In the genomic region with DNA sequence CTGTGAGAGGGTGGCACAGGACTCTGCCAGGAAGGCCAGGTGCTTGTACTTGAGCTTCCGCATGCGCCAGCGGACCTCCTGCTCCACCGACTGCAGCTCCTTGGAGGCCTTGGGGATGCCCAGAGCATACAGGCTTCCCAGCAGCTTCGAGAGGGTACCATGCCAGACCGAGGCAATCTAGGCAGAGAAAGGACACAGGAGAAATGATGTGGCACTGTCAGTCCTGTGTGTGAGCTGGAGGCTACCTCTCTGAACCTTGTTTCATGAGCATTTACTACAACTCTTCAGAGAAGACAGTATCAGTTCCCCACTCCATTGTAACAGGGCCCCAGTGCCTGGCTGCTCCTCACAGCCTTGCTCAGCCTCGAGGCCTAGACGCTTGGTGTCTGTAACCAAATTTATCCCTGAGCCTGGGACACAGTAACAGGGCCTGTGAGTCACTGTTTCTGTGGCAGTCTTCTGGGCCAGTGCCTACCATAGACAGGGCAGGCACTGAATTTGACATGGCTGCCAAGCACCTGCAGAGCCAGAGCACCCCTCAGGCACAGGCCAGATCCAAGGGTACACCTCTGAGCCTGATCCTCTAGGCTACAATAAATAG, we compare ENCODE assay signal across 31 cellular contexts. TPM values are rescaled to one million over a fixed set of nuclear protein-coding genes. Genes with fewer than 3 reads are reported as not detected.
DNase-seq lines count a peak whose midpoint lies in the region; ATAC-seq, FAIRE-seq and TF ChIP-seq lines count a peak whose summit lies in the region.
"Had no signal": no experiment of that assay in that cellular context is flagged by ENCODE, and none has a peak within 500 bp of the region (broad histone marks: within the 10 kb centered on the region; RNA-seq: fewer than 3 reads in every experiment).

No MANE protein-coding gene starts in this region.

- H3K4me1 Mint-ChIP-seq in activated CD4-positive, alpha-beta memory T cell treated with anti-CD3 and anti-CD28 coated beads for 36 hours (ENCODE audit: low read depth) = peaks cover 32% of the 10 kb centered on the region
- peaks cover 36% of the 10 kb centered on the region for H3K4me1 Mint-ChIP-seq in activated CD4-positive, alpha-beta memory T cell treated with anti-CD3 and anti-CD28 coated beads, Interleukin-2, amount 10 ng/mL, durations not matched to agents 7 days and 5 days
- peaks cover 41% of the 10 kb centered on the region for H3K4me1 Mint-ChIP-seq in CD4-positive, alpha-beta T cell (ENCODE audit: low read depth)

- POLR2A ChIA-PET in activated CD4-positive, alpha-beta memory T cell treated with anti-CD3 and anti-CD28 coated beads for 36 hours (lab: Charles Lee) = no interaction called here
- POLR2A ChIA-PET in activated CD4-positive, alpha-beta memory T cell treated with anti-CD3 and anti-CD28 coated beads, Interleukin-2, amount 10 ng/mL, durations not matched to agents 7 days and 5 days (lab: Charles Lee) = interaction anchor here (0.8 kb wide), 1 partner anchor 149 kb away, joined by 3 read pairs; no protein-coding TSS in a partner anchor
- POLR2A ChIA-PET in CD4-positive, alpha-beta T cell (lab: Charles Lee) = no interaction called here

- no peak for TF ChIP-seq CTCF in CD4-positive, alpha-beta T cell (IDR thresholded peaks at IDR 0.05)
- TF ChIP-seq CTCF in adrenal gland (IDR thresholded peaks at IDR 0.05) = no peak

- no peaks in the 10 kb centered on the region for H3K9me3 Mint-ChIP-seq in activated CD4-positive, alpha-beta memory T cell treated with anti-CD3 and anti-CD28 coated beads for 36 hours
- no peaks in the 10 kb centered on the region for H3K9me3 Mint-ChIP-seq in activated CD4-positive, alpha-beta memory T cell treated with anti-CD3 and anti-CD28 coated beads, Interleukin-2, amount 10 ng/mL, durations not matched to agents 7 days and 5 days
- H3K9me3 Mint-ChIP-seq in CD4-positive, alpha-beta T cell = no peaks in the 10 kb centered on the region
- H3K9me3 Mint-ChIP-seq: activated naive CD4-positive, alpha-beta T cell treated with anti-CD3 and anti-CD28 coated beads, Interleukin-2, amount 10 ng/mL, durations not matched to agents 7 days and 5 days; activated T-helper 1 cell treated with anti-CD3 and anti-CD28 coated beads, Interleukin-12 subunit alpha, Interleukin-12 subunit beta, Interleukin-2, Interleukin-4 antibody, amounts not matched to agents 30 ng/mL and 10 ng/mL and 1 ng/mL, durations not matched to agents 14 hours and 24 hours and 36 hours; effector memory CD8-positive, alpha-beta T cell; naive B cell; stimulated activated naive B cell treated with anti-CD40 and anti-IgM and Interleukin-4, amounts not matched to agents 10 μg/mL and 1 μg/mL and 100 μg/mL, for 72 hours had no signal

- peaks cover 0 to 83% of the 10 kb centered on the region in 2 donors for H3K36me3 ChIP-seq in adrenal gland (replicated peaks in 1 of 2)

- intact Hi-C loops in activated CD4-positive, alpha-beta memory T cell treated with anti-CD3 and anti-CD28 coated beads for 36 hours (cut with micrococcal nuclease) = no loop called here
- intact Hi-C loops in CD4-positive, alpha-beta T cell (cut with DNase I, micrococcal nuclease) = no loop called here
- intact Hi-C loops in adrenal gland (cut with DNase I) = no loop called here

- TF ChIP-seq POLR2A in adrenal gland (IDR thresholded peaks at IDR 0.05) (no peak), H54 (IDR thresholded peaks at IDR 0.05; ENCODE audit: low read depth, low read length) (no peak)

- DNase-seq in activated CD4-positive, alpha-beta memory T cell treated with anti-CD3 and anti-CD28 coated beads for 36 hours = peak; percentile 2
- DNase-seq in activated CD4-positive, alpha-beta memory T cell treated with anti-CD3 and anti-CD28 coated beads, Interleukin-2, amount 10 ng/mL, durations not matched to agents 7 days and 5 days = no peak
- no peak for DNase-seq in CD4-positive, alpha-beta T cell
- DNase-seq in adrenal gland = peak in 4 of 7 donors; percentile 23 to 36 (median 29)
- peak; percentile 70 for DNase-seq in myocyte (ENCODE audit: low read depth)
- DNase-seq in H54 (ENCODE audit: insufficient read length, low spot score) = no peak
- DNase-seq in NK-92 (lab: John Stamatoyannopoulos, UW; ENCODE audit: unreplicated experiment) = no peak
- DNase-seq in AG08396 (ENCODE audit: low spot score) = no peak
- DNase-seq: 8988T; activated naive CD4-positive, alpha-beta T cell treated with anti-CD3 and anti-CD28 coated beads, Interleukin-2, amount 10 ng/mL, durations not matched to agents 7 days and 5 days; Calu3; central memory CD4-positive, alpha-beta T cell; cortex of kidney; effector memory CD8-positive, alpha-beta T cell; glutamatergic neuron; left lung; naive B cell; NCI-H1048; NCI-H1694; right lobe of liver; stimulated activated naive B cell treated with anti-CD40 and anti-IgM and Interleukin-4, amounts not matched to agents 10 μg/mL and 1 μg/mL and 100 μg/mL, for 72 hours; T-helper 9 cell; testis had no signal

- H3K4me3 Mint-ChIP-seq in activated CD4-positive, alpha-beta memory T cell treated with anti-CD3 and anti-CD28 coated beads for 36 hours = no peak overlapping the region
- no peak overlapping the region for H3K4me3 Mint-ChIP-seq in activated CD4-positive, alpha-beta memory T cell treated with anti-CD3 and anti-CD28 coated beads, Interleukin-2, amount 10 ng/mL, durations not matched to agents 7 days and 5 days
- H3K4me3 Mint-ChIP-seq in CD4-positive, alpha-beta T cell = peak overlapping the region; percentile 25
- H3K4me3 Mint-ChIP-seq: activated naive CD4-positive, alpha-beta T cell treated with anti-CD3 and anti-CD28 coated beads, Interleukin-2, amount 10 ng/mL, durations not matched to agents 7 days and 5 days; activated T-helper 1 cell treated with anti-CD3 and anti-CD28 coated beads, Interleukin-12 subunit alpha, Interleukin-12 subunit beta, Interleukin-2, Interleukin-4 antibody, amounts not matched to agents 30 ng/mL and 10 ng/mL and 1 ng/mL, durations not matched to agents 14 hours and 24 hours and 36 hours; effector memory CD8-positive, alpha-beta T cell; stimulated activated naive B cell treated with anti-CD40 and anti-IgM and Interleukin-4, amounts not matched to agents 10 μg/mL and 1 μg/mL and 100 μg/mL, for 72 hours had no signal

- H3K27ac Mint-ChIP-seq in activated CD4-positive, alpha-beta memory T cell treated with anti-CD3 and anti-CD28 coated beads for 36 hours = no peak overlapping the region
- H3K27ac Mint-ChIP-seq in activated CD4-positive, alpha-beta memory T cell treated with anti-CD3 and anti-CD28 coated beads, Interleukin-2, amount 10 ng/mL, durations not matched to agents 7 days and 5 days = no peak overlapping the region
- peak overlapping the region; percentile 76 for H3K27ac Mint-ChIP-seq in CD4-positive, alpha-beta T cell
- H3K27ac Mint-ChIP-seq: activated naive CD4-positive, alpha-beta T cell treated with anti-CD3 and anti-CD28 coated beads, Interleukin-2, amount 10 ng/mL, durations not matched to agents 7 days and 5 days; activated T-helper 1 cell treated with anti-CD3 and anti-CD28 coated beads, Interleukin-12 subunit alpha, Interleukin-12 subunit beta, Interleukin-2, Interleukin-4 antibody, amounts not matched to agents 30 ng/mL and 10 ng/mL and 1 ng/mL, durations not matched to agents 14 hours and 24 hours and 36 hours; effector memory CD8-positive, alpha-beta T cell; stimulated activated naive B cell treated with anti-CD40 and anti-IgM and Interleukin-4, amounts not matched to agents 10 μg/mL and 1 μg/mL and 100 μg/mL, for 72 hours had no signal

- CTCF ChIA-PET in activated CD4-positive, alpha-beta memory T cell treated with anti-CD3 and anti-CD28 coated beads for 36 hours (lab: Charles Lee) = interaction anchor here (1.1 to 1.5 kb wide), 2 partner anchors 10 to 541 kb away, joined by 3 read pairs; no protein-coding TSS in a partner anchor
- CTCF ChIA-PET in activated CD4-positive, alpha-beta memory T cell treated with anti-CD3 and anti-CD28 coated beads, Interleukin-2, amount 10 ng/mL, durations not matched to agents 7 days and 5 days (lab: Charles Lee) = interaction anchor here (0.7 kb wide), 1 partner anchor 30 kb away, joined by 3 read pairs; no protein-coding TSS in a partner anchor
- CTCF ChIA-PET in CD4-positive, alpha-beta T cell (lab: Charles Lee) = no interaction called here

- ATAC-seq in CD4-positive, alpha-beta T cell (ENCODE audit: poor library complexity) = no peak
- ATAC-seq: effector memory CD8-positive, alpha-beta T cell; left lung; right lobe of liver; stimulated activated naive B cell treated with anti-CD40 and anti-IgM and Interleukin-4, amounts not matched to agents 10 μg/mL and 1 μg/mL and 100 μg/mL, for 72 hours had no signal

- H3K27ac ChIP-seq in CD4-positive, alpha-beta T cell (ENCODE audit: low read depth, low read length) = no peak overlapping the region
- H3K27ac ChIP-seq in adrenal gland = peak overlapping the region in 1 of 5 donors; percentile 1
- H3K27ac ChIP-seq: ascending aorta, C4-2B, left lung, neutrophil, right lobe of liver, SJSA1, testis had no signal

- H3K4me3 ChIP-seq in adrenal gland = no peak overlapping the region
- H3K4me3 ChIP-seq: ascending aorta, left lung, right lobe of liver, SJSA1, testis had no signal

- H3K4me1 ChIP-seq in adrenal gland (replicated peaks in 1 of 2) = peaks cover 7 to 18% of the 10 kb centered on the region in 2 donors

- H3K9me3 ChIP-seq in CD4-positive, alpha-beta T cell (ENCODE audit: control insufficient read depth, low read length) = no peaks in the 10 kb centered on the region
- no peaks in the 10 kb centered on the region for H3K9me3 ChIP-seq in adrenal gland (replicated peaks in 1 of 3)
- H3K9me3 ChIP-seq: ascending aorta, left lung, neutrophil, right lobe of liver, SJSA1, testis had no signal

- FAIRE-seq in H54 (lab: Jason Lieb, UNC) = no peak
- FAIRE-seq: islet of Langerhans had no signal

- no peaks in the 10 kb centered on the region for H3K27me3 Mint-ChIP-seq in activated CD4-positive, alpha-beta memory T cell treated with anti-CD3 and anti-CD28 coated beads for 36 hours
- H3K27me3 Mint-ChIP-seq in activated CD4-positive, alpha-beta memory T cell treated with anti-CD3 and anti-CD28 coated beads, Interleukin-2, amount 10 ng/mL, durations not matched to agents 7 days and 5 days = no peaks in the 10 kb centered on the region
- H3K27me3 Mint-ChIP-seq in CD4-positive, alpha-beta T cell = no peaks in the 10 kb centered on the region
- H3K27me3 Mint-ChIP-seq: activated naive CD4-positive, alpha-beta T cell treated with anti-CD3 and anti-CD28 coated beads, Interleukin-2, amount 10 ng/mL, durations not matched to agents 7 days and 5 days; effector memory CD8-positive, alpha-beta T cell; naive B cell; stimulated activated naive B cell treated with anti-CD40 and anti-IgM and Interleukin-4, amounts not matched to agents 10 μg/mL and 1 μg/mL and 100 μg/mL, for 72 hours had no signal

- 80 to 85% (median 82%) methylated on average over 4 to 8 of the region's 8 CpGs for WGBS in adrenal gland, 4 donors

- H3K36me3 Mint-ChIP-seq in activated CD4-positive, alpha-beta memory T cell treated with anti-CD3 and anti-CD28 coated beads for 36 hours = peaks cover 63% of the 10 kb centered on the region
- H3K36me3 Mint-ChIP-seq in activated CD4-positive, alpha-beta memory T cell treated with anti-CD3 and anti-CD28 coated beads, Interleukin-2, amount 10 ng/mL, durations not matched to agents 7 days and 5 days (ENCODE audit: low read depth) = peaks cover 66% of the 10 kb centered on the region
- H3K36me3 Mint-ChIP-seq in CD4-positive, alpha-beta T cell (ENCODE audit: low read depth) = peaks cover 93% of the 10 kb centered on the region
- H3K36me3 Mint-ChIP-seq: naive B cell had no signal

- H3K27me3 ChIP-seq in CD4-positive, alpha-beta T cell (ENCODE audit: control insufficient read depth, insufficient read depth, low read length) = no peaks in the 10 kb centered on the region
- H3K27me3 ChIP-seq in adrenal gland = no peaks in the 10 kb centered on the region
- H3K27me3 ChIP-seq: ascending aorta, left lung, neutrophil, right lobe of liver, SJSA1, testis had no signal

RNA-seq across cellular contexts. Expression of a gene that starts 5.8 kb away (rescaled TPM):
- total RNA-seq in activated CD4-positive, alpha-beta memory T cell treated with anti-CD3 and anti-CD28 coated beads for 36 hours = 100 to 1,000 TPM; 135 to 137 TPM
- total RNA-seq in activated CD4-positive, alpha-beta memory T cell treated with anti-CD3 and anti-CD28 coated beads, Interleukin-2, amount 10 ng/mL, durations not matched to agents 7 days and 5 days = 100 to 1,000 TPM in 1 of 2 experiments, 10 to 100 TPM in 1; 98.8 to 103 TPM
- total RNA-seq in CD4-positive, alpha-beta T cell = 100 to 1,000 TPM; 104 to 105 TPM
- total RNA-seq in adrenal gland = 10 to 100 TPM; 41.4 to 78.3 (median 54.1) TPM
- polyA plus RNA-seq in adrenal gland = 10 to 100 TPM; 49.1 to 85.8 (median 58.4) TPM
- total RNA-seq in myocyte = 98.0 and 107 TPM in 2 replicates
- 74.4 TPM for polyA plus RNA-seq in myocyte (2012)

RNA-seq across cellular contexts. Expression of a gene that starts 16.9 kb away (rescaled TPM):
- total RNA-seq in activated CD4-positive, alpha-beta memory T cell treated with anti-CD3 and anti-CD28 coated beads for 36 hours = under 1 TPM; 0.10 to 0.21 TPM
- total RNA-seq in activated CD4-positive, alpha-beta memory T cell treated with anti-CD3 and anti-CD28 coated beads, Interleukin-2, amount 10 ng/mL, durations not matched to agents 7 days and 5 days = under 1 TPM in 1 of 2 experiments, not detected in 1; 0.60 TPM
- under 1 TPM; 0.08 to 0.14 TPM for total RNA-seq in CD4-positive, alpha-beta T cell
- 1 to 10 TPM in 7 of 8 donors, under 1 TPM in 1; 0.93 to 8.4 (median 2.1) TPM for total RNA-seq in adrenal gland
- 10 to 100 TPM in 1 of 3 donors, 1 to 10 TPM in 2; 2.3 to 12.1 (median 3.8) TPM for polyA plus RNA-seq in adrenal gland
- total RNA-seq in myocyte = 1.2 and 1.6 TPM in 2 replicates
- 5.0 TPM for polyA plus RNA-seq in myocyte (2012)
- total RNA-seq: NCI-H460 had no signal

RNA-seq across cellular contexts. Expression of a gene that starts 51.9 kb away (rescaled TPM):
- total RNA-seq in activated CD4-positive, alpha-beta memory T cell treated with anti-CD3 and anti-CD28 coated beads for 36 hours = not detected
- total RNA-seq in activated CD4-positive, alpha-beta memory T cell treated with anti-CD3 and anti-CD28 coated beads, Interleukin-2, amount 10 ng/mL, durations not matched to agents 7 days and 5 days = not detected
- not detected for total RNA-seq in CD4-positive, alpha-beta T cell
- total RNA-seq in adrenal gland (100 to 1,000 TPM in 1 of 8 donors, 10 to 100 TPM in 7; 39.6 to 134 (median 44.3) TPM), myocyte (not detected in 2 replicates)
- 10 to 100 TPM; 13.1 to 57.7 (median 33.2) TPM for polyA plus RNA-seq in adrenal gland
- polyA plus RNA-seq in myocyte (2012) = not detected
- total RNA-seq: activated T-helper 1 cell treated with anti-CD3 and anti-CD28 coated beads, Interleukin-12 subunit alpha, Interleukin-12 subunit beta, Interleukin-2, Interleukin-4 antibody, amounts not matched to agents 30 ng/mL and 10 ng/mL and 1 ng/mL, durations not matched to agents 14 hours and 24 hours and 36 hours; Calu3; LHCN-M2; NCI-H460; SJSA1 had no signal

Comparison
In these comparisons a context has a peak if more than half of its experiments do, and no peak if none do; other contexts are left out.
1. DNase-seq: peak in activated CD4-positive, alpha-beta memory T cell treated with anti-CD3 and anti-CD28 coated beads for 36 hours (single experiment), adrenal gland (4 of 7) and myocyte (single experiment); none in activated CD4-positive, alpha-beta memory T cell treated with anti-CD3 and anti-CD28 coated beads, Interleukin-2, amount 10 ng/mL, durations not matched to agents 7 days and 5 days (single experiment), CD4-positive, alpha-beta T cell (0 of 10), H54 (single experiment), NK-92 (single experiment) and AG08396 (single experiment).
2. RNA of a gene that starts 51.9 kb away (total RNA-seq): 39.6 to 134 TPM in adrenal gland; not detected in CD4-positive, alpha-beta T cell, not detected in activated CD4-positive, alpha-beta memory T cell treated with anti-CD3 and anti-CD28 coated beads for 36 hours, not detected in activated CD4-positive, alpha-beta memory T cell treated with anti-CD3 and anti-CD28 coated beads, Interleukin-2, amount 10 ng/mL, durations not matched to agents 7 days and 5 days and not detected in myocyte; every median in the first group is over 10 times any median in the second.